ENCODE assay signal across 19 cellular contexts in the genomic region with DNA sequence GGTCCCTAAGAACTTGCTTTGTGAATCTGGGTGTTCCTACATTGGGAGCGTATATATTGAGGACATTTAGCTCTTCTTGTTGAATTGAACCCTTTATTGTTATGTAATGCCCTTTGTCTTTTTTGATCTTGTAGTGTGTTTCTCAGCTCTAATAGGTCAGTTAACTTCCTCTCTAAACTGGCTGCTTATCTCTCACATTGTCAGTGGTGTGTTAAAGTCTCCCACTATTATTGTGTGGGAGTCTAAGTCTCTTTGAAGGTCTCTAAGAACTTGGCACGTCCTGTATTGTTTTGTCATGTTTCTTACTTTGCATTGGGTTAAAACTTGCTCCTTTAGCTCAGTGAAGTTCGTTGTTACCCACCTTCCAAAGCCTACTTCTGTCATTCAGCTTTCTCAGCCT. TPM values are rescaled to one million over a fixed set of nuclear protein-coding genes. Genes with fewer than 3 reads are reported as not detected.
A peak's percentile ranks its signal among the peaks of the same experiment; 100 is the strongest.
DNase-seq lines count a peak whose midpoint lies in the region; FAIRE-seq and TF ChIP-seq lines count a peak whose summit lies in the region.
"Had no signal": no experiment of that assay in that cellular context is flagged by ENCODE, and none has a peak within 500 bp of the region (broad histone marks: within the 10 kb centered on the region; RNA-seq: fewer than 3 reads in every experiment).

No MANE protein-coding gene starts in this region.

- H3K27me3 Mint-ChIP-seq in activated T-helper 2 cell treated with anti-CD3 and anti-CD28 coated beads, Interferon-gamma antibody, Interleukin-2, Interleukin-4, amounts not matched to agents 10 μg/mL and 5 μg/mL and 100 μg/mL, durations not matched to agents 14 hours and 24 hours and 36 hours (ENCODE audit: low read depth) = no peaks in the 10 kb centered on the region

- H3K9ac ChIP-seq in mesendoderm (ENCODE audit: low read length) = no peak overlapping the region
- H3K9ac ChIP-seq: BLaER1 had no signal

- H2BK120ac ChIP-seq in mesendoderm (ENCODE audit: low read depth, low read length) = no peak overlapping the region

- no peak overlapping the region for H4K5ac ChIP-seq in mesendoderm (ENCODE audit: low read length)

- no peak overlapping the region for H3K4ac ChIP-seq in mesendoderm (ENCODE audit: low read depth, low read length)

- TF ChIP-seq POLR2A in GM12891 (IDR thresholded peaks at IDR 0.05; ENCODE audit: low read depth, low read length) (no peak), NB4 (IDR thresholded peaks at IDR 0.05; ENCODE audit: extremely low read depth, insufficient read length) (no peak)

- no peak for FAIRE-seq in GM12891 (lab: Jason Lieb, UNC)
- FAIRE-seq: G401.6, H1, HepG2 had no signal

- no CpG with 5 or more reads among the region's 3 CpGs for WGBS in mesendoderm (ENCODE audit: extremely low coverage, insufficient coverage, low lambda C conversion rate)

- H3K56ac ChIP-seq in mesendoderm (ENCODE audit: low read length) = no peak overlapping the region

- H3K27ac ChIP-seq in mesendoderm (ENCODE audit: low read depth, low read length) = no peak overlapping the region
- H3K27ac ChIP-seq: BLaER1, SJSA1 had no signal

- intact Hi-C loops in activated T-helper 2 cell treated with anti-CD3 and anti-CD28 coated beads, Interferon-gamma antibody, Interleukin-2, Interleukin-4, amounts not matched to agents 10 μg/mL and 5 μg/mL and 100 μg/mL, durations not matched to agents 14 hours and 24 hours and 36 hours (cut with micrococcal nuclease) = no loop called here

- H3K79me2 ChIP-seq in mesendoderm (ENCODE audit: control insufficient read depth, insufficient read depth, low read length) = peaks cover 12% of the 10 kb centered on the region

- peaks cover 11% of the 10 kb centered on the region for H3K4me1 ChIP-seq in mesendoderm (ENCODE audit: control insufficient read depth, low read depth, low read length)
- H3K4me1 ChIP-seq: BLaER1, SJSA1 had no signal

- no peak for DNase-seq in GM12891 (ENCODE audit: insufficient read length, low spot score)
- DNase-seq in NB4 (ENCODE audit: low read depth) = peak; percentile 80
- DNase-seq in activated T-helper 2 cell treated with anti-CD3 and anti-CD28 coated beads, Interferon-gamma antibody, Interleukin-2, Interleukin-4, amounts not matched to agents 10 μg/mL and 5 μg/mL and 100 μg/mL, durations not matched to agents 14 hours and 24 hours and 36 hours (ENCODE audit: low spot score) = no peak
- peak; percentile 18 for DNase-seq in mesendoderm
- DNase-seq in NCI-H2029 treated with DMSO at 0.1 percent for 48 hours (lab: John Stamatoyannopoulos, UW) = no peak
- no peak for DNase-seq in foreskin fibroblast
- DNase-seq in H7 = no peak
- DNase-seq: Calu3, DMS79, HFFc6, NCI-H1092, NCI-H2107, NCI-H446, PC-3 had no signal

- no peak overlapping the region for H3K18ac ChIP-seq in mesendoderm (ENCODE audit: low read length)

- no peak overlapping the region for H3K4me3 Mint-ChIP-seq in activated T-helper 2 cell treated with anti-CD3 and anti-CD28 coated beads, Interferon-gamma antibody, Interleukin-2, Interleukin-4, amounts not matched to agents 10 μg/mL and 5 μg/mL and 100 μg/mL, durations not matched to agents 14 hours and 24 hours and 36 hours (ENCODE audit: low read depth)
- H3K4me3 Mint-ChIP-seq: HFFc6 had no signal

- no peak overlapping the region for H4K8ac ChIP-seq in mesendoderm (ENCODE audit: low read depth, low read length)

- TF ChIP-seq CTCF in NB4 (IDR thresholded peaks at IDR 0.05; ENCODE audit: low read depth, low read length) (no peak), foreskin fibroblast (IDR thresholded peaks at IDR 0.05; ENCODE audit: low read depth, low read length) (no peak)

- H3K79me1 ChIP-seq in mesendoderm (ENCODE audit: low read length) = peaks cover 9% of the 10 kb centered on the region

- H2BK5ac ChIP-seq in mesendoderm (ENCODE audit: low read length) = no peak overlapping the region

- H3K4me1 Mint-ChIP-seq in activated T-helper 2 cell treated with anti-CD3 and anti-CD28 coated beads, Interferon-gamma antibody, Interleukin-2, Interleukin-4, amounts not matched to agents 10 μg/mL and 5 μg/mL and 100 μg/mL, durations not matched to agents 14 hours and 24 hours and 36 hours (ENCODE audit: low read depth) = peaks cover 23% of the 10 kb centered on the region

- peaks cover 76% of the 10 kb centered on the region for H3K36me3 Mint-ChIP-seq in activated T-helper 2 cell treated with anti-CD3 and anti-CD28 coated beads, Interferon-gamma antibody, Interleukin-2, Interleukin-4, amounts not matched to agents 10 μg/mL and 5 μg/mL and 100 μg/mL, durations not matched to agents 14 hours and 24 hours and 36 hours (ENCODE audit: low read depth)

- H3K27me3 ChIP-seq in mesendoderm (ENCODE audit: insufficient read depth, low read length, poor library complexity) (no peaks in the 10 kb centered on the region), H7 (ENCODE audit: control insufficient read depth, insufficient read depth, low read length) (no peaks in the 10 kb centered on the region)
- H3K27me3 ChIP-seq: BLaER1, SJSA1 had no signal

- H3K9me3 Mint-ChIP-seq in activated T-helper 2 cell treated with anti-CD3 and anti-CD28 coated beads, Interferon-gamma antibody, Interleukin-2, Interleukin-4, amounts not matched to agents 10 μg/mL and 5 μg/mL and 100 μg/mL, durations not matched to agents 14 hours and 24 hours and 36 hours = peaks cover 57% of the 10 kb centered on the region

- H3K36me3 ChIP-seq in mesendoderm (ENCODE audit: control insufficient read depth, insufficient read depth, low read length) = no peaks in the 10 kb centered on the region
- H3K36me3 ChIP-seq in H7 (replicated peaks; ENCODE audit: control insufficient read depth, insufficient read depth, low read length) = no peaks in the 10 kb centered on the region

- H3K27ac Mint-ChIP-seq in activated T-helper 2 cell treated with anti-CD3 and anti-CD28 coated beads, Interferon-gamma antibody, Interleukin-2, Interleukin-4, amounts not matched to agents 10 μg/mL and 5 μg/mL and 100 μg/mL, durations not matched to agents 14 hours and 24 hours and 36 hours = peak overlapping the region; percentile 10
- H3K27ac Mint-ChIP-seq: HFFc6 had no signal

- H2BK15ac ChIP-seq in mesendoderm (replicated peaks; ENCODE audit: low read depth) = no peak overlapping the region

- no peak overlapping the region for H3K23ac ChIP-seq in mesendoderm (ENCODE audit: low read length)

- no peak overlapping the region for H3K4me2 ChIP-seq in mesendoderm (ENCODE audit: low read length)
- H3K4me2 ChIP-seq: BLaER1 had no signal

- no peak overlapping the region for H2AK5ac ChIP-seq in mesendoderm (ENCODE audit: low read length)

- H3K4me3 ChIP-seq in NB4 (ENCODE audit: low read depth, low read length) (no peak overlapping the region), mesendoderm (ENCODE audit: low read length) (no peak overlapping the region), foreskin fibroblast (ENCODE audit: low read depth in 1 of 2, low read length in 2 of 2) (no peak overlapping the region), H7 (ENCODE audit: insufficient read depth, low read depth, low read length) (no peak overlapping the region)
- H3K4me3 ChIP-seq: BLaER1, SJSA1 had no signal

TF ChIP-seq in GM12891, 5 proteins besides CTCF, POLR2A, EP300 and RAD21:
- TF ChIP-seq SPI1 (IDR thresholded peaks at IDR 0.05; ENCODE audit: low read depth, low read length) (0 out of 2 replicates have a peak, but pooled peaks have one; percentile 5), POU2F2 (IDR thresholded peaks at IDR 0.05; ENCODE audit: low read depth, low read length) (no peak)
TF ChIP-seq in GM12891: peak in this region for 1.

RNA-seq across cellular contexts. Expression of gene RIC1, which starts 36.2 kb away (rescaled TPM):
- 13.3 TPM for polyA plus RNA-seq in GM12891 (2012; ENCODE audit: low read depth, missing spikeins)
- total RNA-seq in activated T-helper 2 cell treated with anti-CD3 and anti-CD28 coated beads, Interferon-gamma antibody, Interleukin-2, Interleukin-4, amounts not matched to agents 10 μg/mL and 5 μg/mL and 100 μg/mL, durations not matched to agents 14 hours and 24 hours and 36 hours = 21.5 and 22.1 TPM in 2 replicates
- 10.7 TPM for polyA plus RNA-seq in mesendoderm (2013, experiment 1 of 2)
- 10.4 TPM for polyA plus RNA-seq in mesendoderm (2013, experiment 2 of 2)
- total RNA-seq in H7 (2014; rRNA removed; shearing (Covaris generic)) = 19.9 and 20.9 TPM in 2 replicates

Comparison
In these comparisons a context has a peak if more than half of its experiments do, and no peak if none do; other contexts are left out.
1. DNase-seq: peak in NB4 (single experiment) and mesendoderm (single experiment); none in GM12891 (single experiment), activated T-helper 2 cell treated with anti-CD3 and anti-CD28 coated beads, Interferon-gamma antibody, Interleukin-2, Interleukin-4, amounts not matched to agents 10 μg/mL and 5 μg/mL and 100 μg/mL, durations not matched to agents 14 hours and 24 hours and 36 hours (single experiment), NCI-H2029 treated with DMSO at 0.1 percent for 48 hours (single experiment), foreskin fibroblast (0 of 2) and H7 (single experiment).